ENCODE assay signal across 22 cellular contexts in the genomic region with DNA sequence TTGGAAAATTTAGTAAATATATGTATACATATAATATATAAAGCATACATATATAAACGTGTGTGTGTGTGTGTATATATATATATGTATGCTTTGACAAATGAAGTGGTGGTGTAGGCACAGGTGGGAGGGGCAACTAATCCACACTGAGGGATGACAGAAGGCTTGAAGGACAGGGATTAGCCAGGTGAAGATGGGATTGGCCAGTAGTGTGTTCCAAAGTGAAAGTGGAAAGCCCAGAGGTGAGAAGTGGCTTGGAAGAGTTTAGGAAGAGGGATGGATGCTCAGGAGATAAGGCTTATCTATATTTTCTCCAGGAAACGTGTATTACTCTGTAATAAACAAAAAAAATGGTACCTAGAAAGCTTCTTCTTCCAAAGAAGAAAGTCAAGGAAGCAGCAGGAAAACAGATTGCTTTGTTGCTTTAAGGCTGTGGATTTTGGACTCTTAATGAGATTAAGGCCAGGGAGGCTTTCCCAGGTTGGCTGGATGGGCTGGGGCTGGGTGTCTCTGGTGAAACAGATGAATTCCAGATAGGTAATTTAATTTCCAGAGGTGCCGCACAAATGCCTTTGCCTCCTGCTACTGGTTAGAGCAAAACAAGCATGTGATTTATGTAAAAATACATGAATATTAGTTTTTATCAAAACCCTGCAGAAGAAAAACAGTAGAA.
DNase-seq lines count a peak whose midpoint lies in the region; ATAC-seq and TF ChIP-seq lines count a peak whose summit lies in the region.
"Had no signal": no experiment of that assay in that cellular context is flagged by ENCODE, and none has a peak within 500 bp of the region (broad histone marks: within the 10 kb centered on the region; RNA-seq: fewer than 3 reads in every experiment).

No MANE protein-coding gene starts in this region.

- no peak for TF ChIP-seq CTCF in activated CD8-positive, alpha-beta T cell treated with anti-CD3 and anti-CD28 coated beads for 36 hours (IDR thresholded peaks at IDR 0.05)
- TF ChIP-seq CTCF in gastrocnemius medialis (IDR thresholded peaks at IDR 0.05 in 4 of 5, conservative IDR thresholded peaks at IDR 0.05 in 1 of 5) (no peak), PC-3 (conservative IDR thresholded peaks at IDR 0.05; ENCODE audit: low read depth, low read length) (no peak), coronary artery (IDR thresholded peaks at IDR 0.05) (no peak)

- no peak for DNase-seq in activated CD8-positive, alpha-beta T cell treated with anti-CD3 and anti-CD28 coated beads for 36 hours
- DNase-seq in activated CD8-positive, alpha-beta T cell treated with anti-CD3 and anti-CD28 coated beads, Interleukin-2, amount 10 ng/mL, durations not matched to agents 7 days and 5 days, result no peak
- DNase-seq in NCI-H82 treated with DMSO at 0.1 percent for 48 hours (lab: John Stamatoyannopoulos, UW; ENCODE audit: unreplicated experiment), result peak; percentile 97
- DNase-seq in left colon, result no peak
- DNase-seq in gastrocnemius medialis, result no peak
- DNase-seq in NCI-H1436 treated with DMSO at 0.1 percent for 48 hours (lab: John Stamatoyannopoulos, UW), result no peak
- DNase-seq in PC-3, result no peak
- DNase-seq in coronary artery (ENCODE audit: low spot score), result no peak
- DNase-seq: activated CD4-positive, alpha-beta memory T cell treated with anti-CD3 and anti-CD28 coated beads, Interleukin-2, amount 10 ng/mL, durations not matched to agents 7 days and 5 days; activated naive CD4-positive, alpha-beta T cell treated with anti-CD3 and anti-CD28 coated beads for 36 hours; aorta; Caco-2; left cardiac atrium; NCI-H1436; NCI-H510A; stimulated activated naive B cell treated with anti-CD40 and anti-IgM and Interleukin-4, amounts not matched to agents 10 μg/mL and 1 μg/mL and 100 μg/mL, for 72 hours; tibial artery had no signal

- intact Hi-C loops in activated CD8-positive, alpha-beta T cell treated with anti-CD3 and anti-CD28 coated beads for 36 hours (cut with micrococcal nuclease), result no loop called here
- intact Hi-C loops in left colon (cut with DNase I, micrococcal nuclease) (no loop called here), gastrocnemius medialis (cut with DNase I; ENCODE audit: low total_unique reads) (no loop called here), PC-3 (cut with micrococcal nuclease) (loop anchor here (5.0 kb wide), 1 partner anchor 43 kb away; no protein-coding TSS in a partner anchor)

- BruUV-seq in PC-3 (replicated peaks; lab: Mats Ljungman, UMichigan), result no TSS peak

- no peaks in the 10 kb centered on the region for H3K9me3 ChIP-seq in gastrocnemius medialis
- H3K9me3 ChIP-seq in PC-3 (ENCODE audit: low read length), result no peaks in the 10 kb centered on the region
- H3K9me3 ChIP-seq: Caco-2, neutrophil, tibial artery had no signal

- H4K20me1 ChIP-seq in PC-3 (ENCODE audit: low read length), result peaks cover 33% of the 10 kb centered on the region; the same call in 1 of the 2 replicates

- no peaks in the 10 kb centered on the region for H3K9me2 ChIP-seq in PC-3 (replicated peaks; ENCODE audit: low read length)

- H3K9ac ChIP-seq in PC-3 (ENCODE audit: low read length), result no peak overlapping the region

- POLR2A ChIA-PET in activated CD8-positive, alpha-beta T cell treated with anti-CD3 and anti-CD28 coated beads for 36 hours (lab: Charles Lee), result no interaction called here
- POLR2A ChIA-PET in activated CD8-positive, alpha-beta T cell treated with anti-CD3 and anti-CD28 coated beads, Interleukin-2, amount 10 ng/mL, durations not matched to agents 7 days and 5 days (lab: Charles Lee), result no interaction called here
- POLR2A ChIA-PET in PC-3 (lab: Charles Lee; ENCODE audit: unreplicated experiment), result no interaction called here

- H2AFZ ChIP-seq in PC-3 (ENCODE audit: low read length), result no peak overlapping the region

- H3K27me3 ChIP-seq in gastrocnemius medialis (no peaks in the 10 kb centered on the region), PC-3 (ENCODE audit: low read length) (no peaks in the 10 kb centered on the region)
- H3K27me3 ChIP-seq: neutrophil, tibial artery had no signal

- peaks cover 77% of the 10 kb centered on the region for H3K4me1 Mint-ChIP-seq in activated CD8-positive, alpha-beta T cell treated with anti-CD3 and anti-CD28 coated beads for 36 hours (ENCODE audit: low read depth)
- H3K4me1 Mint-ChIP-seq in activated CD8-positive, alpha-beta T cell treated with anti-CD3 and anti-CD28 coated beads, Interleukin-2, amount 10 ng/mL, durations not matched to agents 7 days and 5 days (ENCODE audit: low read depth), result peaks cover 78% of the 10 kb centered on the region

- H3K36me3 ChIP-seq in gastrocnemius medialis, result no peaks in the 10 kb centered on the region
- H3K36me3 ChIP-seq in PC-3 (ENCODE audit: low read depth, low read length), result no peaks in the 10 kb centered on the region
- H3K36me3 ChIP-seq: tibial artery had no signal

- H3F3A ChIP-seq in PC-3 (ENCODE audit: low read length, unreplicated experiment), result no peaks in the 10 kb centered on the region

- H3K27me3 Mint-ChIP-seq in activated CD8-positive, alpha-beta T cell treated with anti-CD3 and anti-CD28 coated beads for 36 hours, result no peaks in the 10 kb centered on the region
- H3K27me3 Mint-ChIP-seq in activated CD8-positive, alpha-beta T cell treated with anti-CD3 and anti-CD28 coated beads, Interleukin-2, amount 10 ng/mL, durations not matched to agents 7 days and 5 days (ENCODE audit: low read depth), result no peaks in the 10 kb centered on the region
- H3K27me3 Mint-ChIP-seq: activated CD4-positive, alpha-beta memory T cell treated with anti-CD3 and anti-CD28 coated beads, Interleukin-2, amount 10 ng/mL, durations not matched to agents 7 days and 5 days; B cell; stimulated activated naive B cell treated with anti-CD40 and anti-IgM and Interleukin-4, amounts not matched to agents 10 μg/mL and 1 μg/mL and 100 μg/mL, for 72 hours had no signal

- no peak for ATAC-seq in activated CD8-positive, alpha-beta T cell treated with anti-CD3 and anti-CD28 coated beads for 36 hours
- ATAC-seq in activated CD8-positive, alpha-beta T cell treated with anti-CD3 and anti-CD28 coated beads, Interleukin-2, amount 10 ng/mL, durations not matched to agents 7 days and 5 days, result no peak
- ATAC-seq in left colon (peak; percentile 74), gastrocnemius medialis (no peak), PC-3 (no peak)
- ATAC-seq: left cardiac atrium; stimulated activated naive B cell treated with anti-CD40 and anti-IgM and Interleukin-4, amounts not matched to agents 10 μg/mL and 1 μg/mL and 100 μg/mL, for 72 hours had no signal

- H3K4me3 ChIP-seq in gastrocnemius medialis (no peak overlapping the region), PC-3 (ENCODE audit: low read length) (no peak overlapping the region), coronary artery (no peak overlapping the region)
- H3K4me3 ChIP-seq: skin epidermis, tibial artery had no signal

- H3K4me2 ChIP-seq in PC-3 (ENCODE audit: low read length), result no peak overlapping the region

- no peaks in the 10 kb centered on the region for H3K9me3 Mint-ChIP-seq in activated CD8-positive, alpha-beta T cell treated with anti-CD3 and anti-CD28 coated beads for 36 hours
- no peaks in the 10 kb centered on the region for H3K9me3 Mint-ChIP-seq in activated CD8-positive, alpha-beta T cell treated with anti-CD3 and anti-CD28 coated beads, Interleukin-2, amount 10 ng/mL, durations not matched to agents 7 days and 5 days (ENCODE audit: insufficient read depth)
- H3K9me3 Mint-ChIP-seq: activated CD4-positive, alpha-beta memory T cell treated with anti-CD3 and anti-CD28 coated beads, Interleukin-2, amount 10 ng/mL, durations not matched to agents 7 days and 5 days; activated naive CD4-positive, alpha-beta T cell treated with anti-CD3 and anti-CD28 coated beads for 36 hours; stimulated activated naive B cell treated with anti-CD40 and anti-IgM and Interleukin-4, amounts not matched to agents 10 μg/mL and 1 μg/mL and 100 μg/mL, for 72 hours; T-helper 2 cell treated with Interferon-gamma antibody and Interleukin-4, amounts not matched to agents 5 μg/mL and 100 μg/mL, for 36 hours had no signal

- peaks cover 95% of the 10 kb centered on the region for H3K79me2 ChIP-seq in PC-3 (ENCODE audit: low read length)

- no peak for TF ChIP-seq POLR2A in gastrocnemius medialis (IDR thresholded peaks at IDR 0.05)

- peak overlapping the region; percentile 62 for H3K27ac Mint-ChIP-seq in activated CD8-positive, alpha-beta T cell treated with anti-CD3 and anti-CD28 coated beads for 36 hours
- H3K27ac Mint-ChIP-seq in activated CD8-positive, alpha-beta T cell treated with anti-CD3 and anti-CD28 coated beads, Interleukin-2, amount 10 ng/mL, durations not matched to agents 7 days and 5 days, result no peak overlapping the region
- H3K27ac Mint-ChIP-seq: activated CD4-positive, alpha-beta memory T cell treated with anti-CD3 and anti-CD28 coated beads, Interleukin-2, amount 10 ng/mL, durations not matched to agents 7 days and 5 days; B cell had no signal

- in situ Hi-C loops in gastrocnemius medialis (cut with MboI; ENCODE audit: low sequenced_read_pairs in 4 of 4), result no loop called here

- CTCF ChIA-PET in activated CD8-positive, alpha-beta T cell treated with anti-CD3 and anti-CD28 coated beads for 36 hours (lab: Charles Lee), result interaction anchor here (1.1 kb wide), 1 partner anchor 12 kb away, joined by 3 read pairs; no protein-coding TSS in a partner anchor
- CTCF ChIA-PET in activated CD8-positive, alpha-beta T cell treated with anti-CD3 and anti-CD28 coated beads, Interleukin-2, amount 10 ng/mL, durations not matched to agents 7 days and 5 days (lab: Charles Lee), result no interaction called here
- CTCF ChIA-PET in PC-3 (lab: Charles Lee), result no interaction called here

- H3K36me3 Mint-ChIP-seq in activated CD8-positive, alpha-beta T cell treated with anti-CD3 and anti-CD28 coated beads for 36 hours (ENCODE audit: low read depth), result peaks cover 21% of the 10 kb centered on the region
- peaks cover 34% of the 10 kb centered on the region for H3K36me3 Mint-ChIP-seq in activated CD8-positive, alpha-beta T cell treated with anti-CD3 and anti-CD28 coated beads, Interleukin-2, amount 10 ng/mL, durations not matched to agents 7 days and 5 days (ENCODE audit: low read depth)

- no peak overlapping the region for H3K4me3 Mint-ChIP-seq in activated CD8-positive, alpha-beta T cell treated with anti-CD3 and anti-CD28 coated beads for 36 hours
- H3K4me3 Mint-ChIP-seq in activated CD8-positive, alpha-beta T cell treated with anti-CD3 and anti-CD28 coated beads, Interleukin-2, amount 10 ng/mL, durations not matched to agents 7 days and 5 days, result no peak overlapping the region
- H3K4me3 Mint-ChIP-seq: activated CD4-positive, alpha-beta memory T cell treated with anti-CD3 and anti-CD28 coated beads, Interleukin-2, amount 10 ng/mL, durations not matched to agents 7 days and 5 days; activated naive CD4-positive, alpha-beta T cell treated with anti-CD3 and anti-CD28 coated beads for 36 hours had no signal

- H3K4me1 ChIP-seq in gastrocnemius medialis, result peaks cover 70 to 76% of the 10 kb centered on the region in 2 donors
- peaks cover 17% of the 10 kb centered on the region for H3K4me1 ChIP-seq in PC-3 (ENCODE audit: insufficient read depth, low read length)

- H3K27ac ChIP-seq in gastrocnemius medialis (peak overlapping the region in 3 of 4 donors; percentile 38 to 66 (median 51)), PC-3 (ENCODE audit: low read length) (no peak overlapping the region), coronary artery (no peak overlapping the region)
- H3K27ac ChIP-seq: RWPE1, skin epidermis had no signal

Comparison
In these comparisons a context has a peak if more than half of its experiments do, and no peak if none do; other contexts are left out.
1. H3K27ac ChIP-seq: peak in gastrocnemius medialis (3 of 4); none in PC-3 (single experiment) and coronary artery (0 of 2).